ENCODE assay signal across 20 cellular contexts in genomic region chr20:19321176-19321575, GRCh38.
"Had no signal": no experiment of that assay in that cellular context is flagged by ENCODE, and none has a peak within 500 bp of the region (broad histone marks: within the 10 kb centered on the region; RNA-seq: fewer than 3 reads in every experiment).

No MANE protein-coding gene starts in this region.

- H3K36me3 ChIP-seq: esophagus muscularis mucosa, gastrocnemius medialis, heart right ventricle, left lung, lower lobe of right lung had no signal

- H3K27me3 ChIP-seq: esophagus muscularis mucosa, gastrocnemius medialis, left lung had no signal

- H3K4me3 ChIP-seq: coronary artery, dorsolateral prefrontal cortex, esophagus muscularis mucosa, gastrocnemius medialis, heart right ventricle, left lung, lower lobe of right lung, mucosa of descending colon had no signal

- H3K4me1 ChIP-seq: left lung, lower lobe of right lung had no signal

- H3K27ac ChIP-seq: coronary artery, dorsolateral prefrontal cortex, esophagus muscularis mucosa, gastrocnemius medialis, heart right ventricle, left lung, lower lobe of right lung had no signal

- ATAC-seq: gastrocnemius medialis; heart right ventricle; left cardiac atrium; left lung; left ventricle myocardium superior; lower lobe of right lung; mucosa of descending colon; naive thymus-derived CD8-positive, alpha-beta T cell had no signal

- DNase-seq: dermis blood vessel endothelial cell; dorsolateral prefrontal cortex; effector CD4-positive, alpha-beta T cell; effector memory CD4-positive, alpha-beta T cell; foreskin melanocyte; gastrocnemius medialis; glutamatergic neuron; head of caudate nucleus; heart right ventricle; hippocampal formation; left cardiac atrium; left lung; left ventricle myocardium superior; lower lobe of right lung; mesenchymal stem cell; mucosa of descending colon; naive B cell; naive thymus-derived CD8-positive, alpha-beta T cell had no signal

- H3K9me3 ChIP-seq: esophagus muscularis mucosa, gastrocnemius medialis, heart right ventricle, left lung, lower lobe of right lung, mucosa of descending colon had no signal
